In the genomic region with DNA sequence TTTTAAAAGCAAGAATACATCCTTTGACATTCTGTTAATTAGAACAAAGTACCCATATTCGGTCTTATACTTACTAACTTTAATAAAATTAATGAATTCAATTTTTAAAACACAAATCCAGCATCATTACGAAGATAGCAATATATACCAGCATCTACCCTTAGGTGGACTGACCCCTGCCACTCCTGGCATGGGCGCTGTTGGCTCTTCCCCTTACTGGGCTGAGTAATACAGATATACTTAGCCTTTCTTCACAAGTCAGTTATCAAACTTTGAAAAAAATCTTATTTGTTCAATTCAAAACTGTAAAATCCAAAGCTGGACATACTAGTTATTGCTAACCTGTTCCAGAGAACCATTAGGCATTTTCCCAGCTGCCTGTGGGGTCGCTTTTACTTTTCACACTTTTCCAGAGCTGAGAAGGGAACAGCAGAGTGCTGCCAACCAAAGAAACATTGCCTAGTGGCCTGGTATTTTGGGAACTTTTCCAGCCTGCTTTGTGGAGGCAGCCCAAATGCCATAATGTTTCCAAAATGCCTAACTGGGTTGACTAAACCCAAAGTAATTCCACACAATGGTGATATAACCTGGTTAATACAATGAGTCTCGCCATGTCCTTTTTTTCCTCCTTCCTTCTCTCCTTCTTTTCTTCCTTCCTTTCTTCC, we compare ENCODE assay signal across 22 cellular contexts.
"Had no signal": no experiment of that assay in that cellular context is flagged by ENCODE, and none has a peak within 500 bp of the region (broad histone marks: within the 10 kb centered on the region; RNA-seq: fewer than 3 reads in every experiment).

No MANE protein-coding gene starts in this region.

- DNase-seq: IMR-90, Karpas-422, KG1, MG63, NCI-H1092, NCI-H1105 treated with DMSO at 0.1 percent for 48 hours, NCI-H1417 treated with DMSO at 0.1 percent for 48 hours, NCI-H146, NCI-H1694 treated with DMSO at 0.1 percent for 48 hours, NCI-H1930, NCI-H2081, NCI-H2107, NCI-H2227 treated with DMSO at 0.1 percent for 48 hours, NCI-H510A treated with DMSO at 0.1 percent for 48 hours, NCI-H526, NCI-H82, Right ventricle myocardium superior, RPMI8226, SIG-M5 had no signal

- H3K27ac ChIP-seq: SJSA1, SK-N-MC had no signal

- H3K4me3 ChIP-seq: MG63, SJSA1, SK-N-MC had no signal

- H3K4me1 ChIP-seq: SJSA1 had no signal

- H3K27me3 ChIP-seq: MG63, SJSA1 had no signal

- H3K9me3 ChIP-seq: MG63, SJSA1 had no signal

- ATAC-seq: HepG2 had no signal

- H3K36me3 ChIP-seq: MG63, SJSA1 had no signal
